ENCODE assay signal across 8 cellular contexts in the genomic region with DNA sequence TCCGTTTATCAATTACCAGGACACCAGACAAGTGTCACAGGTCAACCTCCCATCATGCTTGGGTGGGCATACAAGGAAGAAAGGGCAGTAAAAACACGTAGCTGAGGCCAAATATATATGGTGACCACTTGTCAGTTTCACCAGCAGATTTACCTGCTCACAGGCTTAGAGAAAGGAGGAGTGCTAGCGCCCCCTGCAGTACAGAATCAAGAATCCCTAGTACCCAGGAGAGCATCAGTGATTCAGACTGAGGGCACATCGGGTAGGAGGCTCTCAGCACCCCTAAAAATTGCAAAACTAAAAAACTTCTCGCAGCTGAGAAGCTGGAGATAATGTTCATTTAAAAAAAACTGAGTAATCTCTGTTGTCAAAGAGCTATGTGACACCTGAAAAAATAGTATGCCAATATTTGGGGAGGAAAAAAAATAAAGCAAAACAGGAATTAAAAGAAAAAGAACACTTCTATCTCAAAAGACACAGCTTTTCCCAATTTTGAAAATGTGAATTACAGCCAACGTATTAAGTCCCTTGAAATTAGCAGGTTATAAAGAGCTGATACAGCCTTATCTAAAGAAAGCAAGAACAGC. TPM values are rescaled to one million over a fixed set of nuclear protein-coding genes. Genes with fewer than 3 reads are reported as not detected.
DNase-seq lines count a peak whose midpoint lies in the region; ATAC-seq, FAIRE-seq and TF ChIP-seq lines count a peak whose summit lies in the region.

No MANE protein-coding gene starts in this region.

- BruUV-seq in PC-3 (replicated peaks; lab: Mats Ljungman, UMichigan) (no TSS peak), K562 (replicated peaks; lab: Mats Ljungman, UMichigan) (no TSS peak)

- peak; percentile 80 for FAIRE-seq in K562 (lab: Jason Lieb, UNC)

- in situ Hi-C loops in K562 (cut with MboI) = loop anchor here (5.0 to 25.0 kb wide), 2 partner anchors 507 to 1382 kb away; no protein-coding TSS in a partner anchor

- H3K9ac ChIP-seq in PC-3 (ENCODE audit: low read length) (no peak overlapping the region), K562 (ENCODE audit: insufficient read depth in 1 of 2, low read depth in 2 of 2, low read length in 2 of 2) (no peak overlapping the region)

- no peaks in the 10 kb centered on the region for H4K20me1 ChIP-seq in PC-3 (ENCODE audit: low read length)
- no peaks in the 10 kb centered on the region for H4K20me1 ChIP-seq in K562 (replicated peaks; ENCODE audit: control insufficient read depth, insufficient read depth, low read length)

- H3K27ac ChIP-seq in PC-3 (ENCODE audit: low read length) (no peak overlapping the region), K562 (ENCODE audit: extremely low read depth, low read depth, low read length) (no peak overlapping the region)

- H3K4me3 ChIP-seq in PC-3 (ENCODE audit: low read length) (no peak overlapping the region), K562 (no peak overlapping the region)

- TF ChIP-seq CTCF in PC-3 (conservative IDR thresholded peaks at IDR 0.05; ENCODE audit: low read depth, low read length) = peak; percentile 79
- peak; percentile 68 to 77 (median 73) for TF ChIP-seq CTCF in K562 (IDR thresholded peaks at IDR 0.05 in 2 of 3, conservative IDR thresholded peaks at IDR 0.05 in 1 of 3; ENCODE audit: insufficient read depth in 2 of 3, low read depth in 1 of 3, low read length in 3 of 3)

- ATAC-seq in PC-3 = peak; percentile 60; the same call in 1 of the 2 replicates
- ATAC-seq in K562 = peak; percentile 94
- ATAC-seq in GM19324 (IDR thresholded peaks at IDR 0.05; ENCODE audit: low FRiP score, unreplicated experiment) = no peak

- no peaks in the 10 kb centered on the region for H3F3A ChIP-seq in PC-3 (ENCODE audit: low read length, unreplicated experiment)

- H2AFZ ChIP-seq in PC-3 (ENCODE audit: low read length) (no peak overlapping the region), K562 (ENCODE audit: low read depth, low read length) (no peak overlapping the region)

- CTCF ChIA-PET in PC-3 (lab: Charles Lee) (interaction anchor here (0.7 kb wide), 1 partner anchor 1372 kb away, joined by 8 read pairs; no protein-coding TSS in a partner anchor), K562 (lab: Yijun Ruan, JAX; ENCODE audit: low intra/inter-chr PET ratio) (interaction anchor here (1.0 to 4.2 kb wide), 2 partner anchors 1369 to 1381 kb away, joined by 5 to 23 read pairs; no protein-coding TSS in a partner anchor)

- no peak for TF ChIP-seq EP300 in K562 (IDR thresholded peaks at IDR 0.05; ENCODE audit: low read length)

- DNase-seq in DMS153 treated with DMSO at 0.1 percent for 48 hours (lab: John Stamatoyannopoulos, UW; ENCODE audit: unreplicated experiment) (peak; percentile 27), GM19240 (ENCODE audit: insufficient read length, low spot score) (peak; percentile 30), HPDE6-E6E7 (ENCODE audit: extremely low spot score) (peak; percentile 42), PC-3 (peak; percentile 55), K562 (ENCODE audit: extremely low read depth in 1 of 4, low spot score in 3 of 4) (peak; percentile 58 to 74 (median 59)), lung microvascular endothelial cell (ENCODE audit: low read depth in 2 of 2) (peak; percentile 50 to 70), NCI-H187 treated with DMSO at 0.1 percent for 48 hours (lab: John Stamatoyannopoulos, UW) (no peak)

- TF ChIP-seq RAD21 in K562 (CRISPR knock-in tag; conservative IDR thresholded peaks at IDR 0.05 in 1 of 2, IDR thresholded peaks at IDR 0.05 in 1 of 2) = peak; percentile 52 to 81

- TF ChIP-seq POLR2A in K562 (conservative IDR thresholded peaks at IDR 0.05) = no peak

- H3K4me2 ChIP-seq in PC-3 (ENCODE audit: low read length) (no peak overlapping the region), K562 (ENCODE audit: insufficient read depth, low read length) (no peak overlapping the region)

- peaks cover 14% of the 10 kb centered on the region for H3K27me3 ChIP-seq in PC-3 (ENCODE audit: low read length)
- H3K27me3 ChIP-seq in K562 (ENCODE audit: control insufficient read depth in 2 of 2, insufficient read depth in 2 of 2, low read length in 2 of 2) = no peaks in the 10 kb centered on the region; a peak in 1 of 5 replicates

- 1% methylated on average over 5 of the region's 6 CpGs for WGBS in K562 (ENCODE audit: insufficient coverage, low coverage, missing lambda C conversion rate)

- no peaks in the 10 kb centered on the region for H3K36me3 ChIP-seq in PC-3 (ENCODE audit: low read depth, low read length)
- no peaks in the 10 kb centered on the region for H3K36me3 ChIP-seq in K562 (ENCODE audit: control insufficient read depth, insufficient read depth, low read length)

- POLR2A ChIA-PET in PC-3 (lab: Charles Lee; ENCODE audit: unreplicated experiment) = no interaction called here
- POLR2A ChIA-PET in K562 (lab: Yijun Ruan, JAX) = interaction anchor here (0.6 to 1.4 kb wide), 2 partner anchors 10 to 1538 kb away, joined by 3 read pairs; no protein-coding TSS in a partner anchor

- H3K9me2 ChIP-seq in PC-3 (replicated peaks; ENCODE audit: low read length) = no peaks in the 10 kb centered on the region

- H3K4me1 ChIP-seq in PC-3 (ENCODE audit: insufficient read depth, low read length) (no peaks in the 10 kb centered on the region), K562 (replicated peaks in 1 of 2; ENCODE audit: control insufficient read depth in 2 of 2, insufficient read depth in 2 of 2, low read length in 2 of 2) (no peaks in the 10 kb centered on the region)

- intact Hi-C loops in PC-3 (cut with micrococcal nuclease) = loop anchor here (5.0 to 10.0 kb wide), 4 partner anchors 125 to 1367 kb away; partner anchors contain the start of gene CNTNAP4
- intact Hi-C loops in K562 (cut with micrococcal nuclease) = loop anchor here (2.0 to 10.0 kb wide), 2 partner anchors 505 to 1369 kb away; no protein-coding TSS in a partner anchor

- no peaks in the 10 kb centered on the region for H3K79me2 ChIP-seq in PC-3 (ENCODE audit: low read length)
- no peaks in the 10 kb centered on the region for H3K79me2 ChIP-seq in K562 (ENCODE audit: control insufficient read depth, insufficient read depth, low read length)

- no peaks in the 10 kb centered on the region for H3K9me1 ChIP-seq in K562 (ENCODE audit: control insufficient read depth, insufficient read depth, low read length)

- H3K9me3 ChIP-seq in PC-3 (ENCODE audit: low read length) (no peaks in the 10 kb centered on the region), K562 (replicated peaks; ENCODE audit: control insufficient read depth, insufficient read depth, low read depth, low read length) (no peaks in the 10 kb centered on the region)

TF ChIP-seq in K562, 482 proteins besides CTCF, POLR2A, EP300 and RAD21 (continues in another document):
- TF ChIP-seq DACH1 (IDR thresholded peaks at IDR 0.05; ENCODE audit: partially characterized antibody) = no peak
- peak; percentile 46; the same call in 1 of the 2 replicates for TF ChIP-seq SMC3 (conservative IDR thresholded peaks at IDR 0.05; ENCODE audit: insufficient read depth, low read depth, low read length)
- no peak for TF ChIP-seq NR2C2 (CRISPR knock-in tag; IDR thresholded peaks at IDR 0.05)
- no peak for TF ChIP-seq NR2C2 (tag; IDR thresholded peaks at IDR 0.05)
- TF ChIP-seq NR3C1 (CRISPR knock-in tag; IDR thresholded peaks at IDR 0.05) = no peak

RNA-seq across cellular contexts. Expression of gene MON1B, which starts 21.2 kb away (rescaled TPM):
- total RNA-seq in PC-3 (2014; rRNA removed) (12.7 and 15.0 TPM in 2 replicates), K562 (2014; rRNA removed) (13.4 and 18.7 TPM in 2 replicates), K562 (2014; rRNA removed; fragmentation: Illumina TruSeq; extraction: Trizol) (6.7 and 7.3 TPM in 2 replicates), K562 (2015; rRNA removed; fragmentation: Illumina TruSeq; extraction: Trizol) (7.8 TPM in 2 replicates), K562 (2021) (53.8 and 66.0 TPM in 2 replicates), lung microvascular endothelial cell (6.3 and 8.1 TPM in 2 replicates)
- total RNA-seq in K562 (2011; cell fraction: chromatin; rRNA removed; ENCODE audit: low replicate concordance) = 34.1 and 57.3 TPM in 2 replicates
- total RNA-seq in K562 (2011; cell fraction: nucleolus; rRNA removed) = 30.7 and 34.0 TPM in 2 replicates
- 39.2 and 48.4 TPM in 2 replicates for total RNA-seq in K562 (2011; cell fraction: nucleoplasm; rRNA removed)
- polyA plus RNA-seq in K562 (2011; rRNA removed) (12.6 and 16.4 TPM in 2 replicates), K562 (2014; fragmentation: Illumina TruSeq; extraction: Trizol) (24.5 and 33.4 TPM in 2 replicates), K562 (2014; fragmentation: Nextera tagmentation; extraction: Ambion mirVana) (1 to 10 TPM; 5.0 to 5.4 TPM), K562 (2014; rRNA removed) (25.8 and 32.2 TPM in 2 replicates)
- polyA plus RNA-seq in K562 (2011; cell fraction: cytosol; rRNA removed) = 15.9 and 30.6 TPM in 2 replicates
- 69.5 and 88.7 TPM in 2 replicates for polyA plus RNA-seq in K562 (2011; cell fraction: nucleus; rRNA removed)
- polyA plus RNA-seq in K562 (2012) = 19.9 and 41.0 TPM in 2 replicates
- polyA minus RNA-seq in K562 (2011; rRNA and poly(A)+ RNA removed) = 6.8 and 9.5 TPM in 2 replicates
- polyA minus RNA-seq in K562 (2011; cell fraction: cytosol; rRNA and poly(A)+ RNA removed) = 13.3 and 14.4 TPM in 2 replicates
- polyA minus RNA-seq in K562 (2011; cell fraction: nucleus; rRNA and poly(A)+ RNA removed) = 16.4 and 17.6 TPM in 2 replicates

RNA-seq across cellular contexts. Expression of gene SYCE1L, which starts 29.5 kb away (rescaled TPM):
- total RNA-seq in PC-3 (2014; rRNA removed) = 0.46 and 1.7 TPM in 2 replicates
- total RNA-seq in K562 (2011; cell fraction: chromatin; rRNA removed; ENCODE audit: low replicate concordance) = not detected in 2 replicates
- not detected in 2 replicates for total RNA-seq in K562 (2011; cell fraction: nucleolus; rRNA removed)
- total RNA-seq in K562 (2011; cell fraction: nucleoplasm; rRNA removed) = not detected in 2 replicates
- total RNA-seq in K562 (2014; rRNA removed) = 0.54 and 0.57 TPM in 2 replicates
- not detected in 2 replicates for total RNA-seq in K562 (2014; rRNA removed; fragmentation: Illumina TruSeq; extraction: Trizol)
- total RNA-seq in K562 (2015; rRNA removed; fragmentation: Illumina TruSeq; extraction: Trizol) = 0.19 and 0.80 TPM in 2 replicates
- total RNA-seq in K562 (2021) = 2.7 and 3.4 TPM in 2 replicates
- polyA plus RNA-seq in K562 (2011; rRNA removed) = not detected in 2 replicates
- 0.13 and 0.21 TPM in 2 replicates for polyA plus RNA-seq in K562 (2011; cell fraction: cytosol; rRNA removed)
- 0.87 and 1.8 TPM in 2 replicates for polyA plus RNA-seq in K562 (2011; cell fraction: nucleus; rRNA removed)
- 0.78 and 0.87 TPM in 2 replicates for polyA plus RNA-seq in K562 (2012)
- polyA plus RNA-seq in K562 (2014; fragmentation: Illumina TruSeq; extraction: Trizol) = not detected in 2 replicates
- polyA plus RNA-seq in K562 (2014; fragmentation: Nextera tagmentation; extraction: Ambion mirVana) = not detected
- polyA plus RNA-seq in K562 (2014; rRNA removed) = 1.3 and 1.4 TPM in 2 replicates
- not detected in 2 replicates for polyA minus RNA-seq in K562 (2011; rRNA and poly(A)+ RNA removed)
- polyA minus RNA-seq in K562 (2011; cell fraction: cytosol; rRNA and poly(A)+ RNA removed) = not detected in 2 replicates
- 0.54 TPM in 1 of 2 replicates, not detected in the other for polyA minus RNA-seq in K562 (2011; cell fraction: nucleus; rRNA and poly(A)+ RNA removed)
- total RNA-seq in lung microvascular endothelial cell = 2.0 and 2.8 TPM in 2 replicates
